Comparison of ENCODE assay signal across 1 cellular context in genomic region chr5:147398860-147399259, GRCh38.
TF ChIP-seq lines count a peak whose summit lies in the region.

No MANE protein-coding gene starts in this region.

TF ChIP-seq in GM23338, 12 proteins besides CTCF, POLR2A, EP300 and RAD21 (continued from another document):
- TF ChIP-seq ZNF462 (CRISPR knock-in tag; IDR thresholded peaks at IDR 0.05) (no peak), CREB1 (CRISPR knock-in tag; IDR thresholded peaks at IDR 0.05; ENCODE audit: low read depth) (no peak), ZNF331 (CRISPR knock-in tag; IDR thresholded peaks at IDR 0.05; ENCODE audit: low read depth) (no peak), ZNF114 (CRISPR knock-in tag; IDR thresholded peaks at IDR 0.05) (no peak)
- TF ChIP-seq, protein P1, sequence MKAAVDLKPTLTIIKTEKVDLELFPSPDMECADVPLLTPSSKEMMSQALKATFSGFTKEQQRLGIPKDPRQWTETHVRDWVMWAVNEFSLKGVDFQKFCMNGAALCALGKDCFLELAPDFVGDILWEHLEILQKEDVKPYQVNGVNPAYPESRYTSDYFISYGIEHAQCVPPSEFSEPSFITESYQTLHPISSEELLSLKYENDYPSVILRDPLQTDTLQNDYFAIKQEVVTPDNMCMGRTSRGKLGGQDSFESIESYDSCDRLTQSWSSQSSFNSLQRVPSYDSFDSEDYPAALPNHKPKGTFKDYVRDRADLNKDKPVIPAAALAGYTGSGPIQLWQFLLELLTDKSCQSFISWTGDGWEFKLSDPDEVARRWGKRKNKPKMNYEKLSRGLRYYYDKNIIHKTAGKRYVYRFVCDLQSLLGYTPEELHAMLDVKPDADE (IDR thresholded peaks at IDR 0.05): no peak
